In the genomic region with DNA sequence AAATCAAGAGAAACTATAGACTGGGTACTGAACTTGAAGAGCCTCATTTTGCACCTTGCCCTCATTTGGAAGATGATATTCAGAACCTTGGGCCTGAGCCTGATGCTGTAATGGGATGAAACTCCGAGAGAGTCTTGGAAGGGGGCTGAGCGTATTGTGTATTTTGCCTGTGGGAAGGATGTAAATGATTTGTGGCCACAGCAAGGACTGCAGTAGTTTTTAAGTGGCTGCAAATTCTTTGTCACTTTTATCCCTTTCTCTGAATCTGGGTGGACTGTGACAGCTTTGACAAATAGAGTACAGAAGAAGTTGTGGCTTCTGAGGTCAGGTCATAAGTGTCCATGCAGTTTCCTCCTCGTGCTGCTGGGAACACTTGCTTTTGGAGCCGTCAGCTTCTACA, we compare ENCODE assay signal across 1 cellular context.
TF ChIP-seq lines count a peak whose summit lies in the region.

No MANE protein-coding gene starts in this region.

TF ChIP-seq in GM23338, 12 proteins besides CTCF, POLR2A, EP300 and RAD21 (continued from another document):
- TF ChIP-seq ZNF462 (CRISPR knock-in tag; IDR thresholded peaks at IDR 0.05), result no peak
- no peak for TF ChIP-seq EZH2phosphoT487 (IDR thresholded peaks at IDR 0.05; ENCODE audit: unreplicated experiment)
- TF ChIP-seq JUNB (IDR thresholded peaks at IDR 0.05; ENCODE audit: unreplicated experiment), result no peak
- no peak for TF ChIP-seq EZH2 (IDR thresholded peaks at IDR 0.05; ENCODE audit: low read depth, unreplicated experiment)
